In the genomic region with DNA sequence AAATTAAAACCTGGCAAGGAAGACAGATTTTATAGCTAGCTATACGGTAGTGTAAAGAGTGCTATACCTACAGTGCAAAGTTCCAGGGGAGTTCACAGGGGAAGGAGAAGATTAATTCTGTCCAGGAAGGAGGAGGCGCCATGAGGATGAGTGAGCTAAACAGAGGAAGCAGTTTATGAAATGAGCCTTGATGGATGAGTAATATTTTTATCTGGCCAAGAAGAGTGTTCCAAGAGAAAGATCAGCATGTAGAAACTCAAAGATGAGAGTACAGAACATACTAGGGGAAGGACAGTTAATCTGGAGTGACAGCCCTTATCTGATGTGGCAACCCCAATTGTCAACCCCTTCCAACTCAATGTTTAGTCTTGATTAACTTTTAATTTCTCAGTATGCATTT, we compare ENCODE assay signal across 18 cellular contexts. TPM values are rescaled to one million over a fixed set of nuclear protein-coding genes. Genes with fewer than 3 reads are reported as not detected.
A peak's percentile ranks its signal among the peaks of the same experiment; 100 is the strongest.
DNase-seq lines count a peak whose midpoint lies in the region; ATAC-seq, FAIRE-seq and TF ChIP-seq lines count a peak whose summit lies in the region.
"Had no signal": no experiment of that assay in that cellular context is flagged by ENCODE, and none has a peak within 500 bp of the region (broad histone marks: within the 10 kb centered on the region; RNA-seq: fewer than 3 reads in every experiment).

No MANE protein-coding gene starts in this region.

- no peak overlapping the region for H3K27ac Mint-ChIP-seq in Caco-2 (ENCODE audit: unreplicated experiment)
- H3K27ac Mint-ChIP-seq: IgD-negative memory B cell had no signal

- TF ChIP-seq CTCF in IMR-90 (conservative IDR thresholded peaks at IDR 0.05; ENCODE audit: low read depth, low read length): no peak
- no peak for TF ChIP-seq CTCF in endothelial cell of umbilical vein (IDR thresholded peaks at IDR 0.05; ENCODE audit: extremely low read depth in 1 of 2, insufficient read depth in 1 of 2, low read depth in 1 of 2, low read length in 2 of 2)
- no peak for TF ChIP-seq CTCF in Caco-2 (IDR thresholded peaks at IDR 0.05; ENCODE audit: insufficient read depth in 1 of 2, low read depth in 1 of 2, low read length in 1 of 2, severe bottlenecking in 1 of 2, unreplicated experiment in 1 of 2)

- H3K27me3 Mint-ChIP-seq in Caco-2 (ENCODE audit: insufficient read depth, unreplicated experiment): peaks cover 5% of the 10 kb centered on the region
- H3K27me3 Mint-ChIP-seq: IgD-negative memory B cell had no signal

- H3K36me3 ChIP-seq in IMR-90 (ENCODE audit: control insufficient read depth, insufficient read depth, low read length) (no peaks in the 10 kb centered on the region), endothelial cell of umbilical vein (ENCODE audit: control insufficient read depth in 2 of 2, extremely low read depth in 1 of 2, insufficient read depth in 2 of 2, low read length in 2 of 2) (no peaks in the 10 kb centered on the region), aorta (ENCODE audit: control insufficient read depth in 1 of 2, insufficient read depth in 2 of 2, low read length in 1 of 2) (no peaks in the 10 kb centered on the region), Caco-2 (ENCODE audit: control insufficient read depth, insufficient read depth, low read length) (no peaks in the 10 kb centered on the region)
- H3K36me3 ChIP-seq: BLaER1 treated with 17β-estradiol and CSF1 and Interleukin-3, amounts not matched to agents 10 nM and 100 nM; SJSA1 had no signal

- DNase-seq in IMR-90 (peak; percentile 12), endothelial cell of umbilical vein (ENCODE audit: low read depth, low spot score) (no peak), left colon (peak; percentile 28 to 34), aorta (no peak), Caco-2 (no peak), GM19239 (ENCODE audit: insufficient read length, low spot score) (no peak), NCI-H1436 treated with DMSO at 0.1 percent for 48 hours (lab: John Stamatoyannopoulos, UW) (no peak), head of caudate nucleus (no peak)
- DNase-seq: DMS153, MV-4-11, NCI-H2107, NCI-H69, PC-3 had no signal

- no peak overlapping the region for H2BK15ac ChIP-seq in IMR-90 (ENCODE audit: low read depth, low read length)

- no TSS peak for BruUV-seq in IMR-90 (replicated peaks; lab: Mats Ljungman, UMichigan)
- BruUV-seq in endothelial cell of umbilical vein (replicated peaks; lab: Mats Ljungman, UMichigan): no TSS peak
- no TSS peak for BruUV-seq in Caco-2 (replicated peaks; lab: Mats Ljungman, UMichigan)

- H2BK20ac ChIP-seq in IMR-90 (ENCODE audit: low read depth, low read length): no peak overlapping the region

- no peak overlapping the region for H4K8ac ChIP-seq in IMR-90 (ENCODE audit: low read depth in 2 of 2, low read length in 2 of 2)

- no peaks in the 10 kb centered on the region for H3K4me1 ChIP-seq in IMR-90 (ENCODE audit: control insufficient read depth, insufficient read depth, low read length)
- H3K4me1 ChIP-seq in endothelial cell of umbilical vein (ENCODE audit: control insufficient read depth, extremely low read depth, insufficient read depth, low read length): no peaks in the 10 kb centered on the region
- H3K4me1 ChIP-seq in aorta (ENCODE audit: control insufficient read depth in 1 of 2, insufficient read depth in 2 of 2, low read length in 2 of 2): no peaks in the 10 kb centered on the region
- no peaks in the 10 kb centered on the region for H3K4me1 ChIP-seq in Caco-2
- H3K4me1 ChIP-seq: SJSA1 had no signal

- no peaks in the 10 kb centered on the region for H3K9me3 ChIP-seq in IMR-90 (ENCODE audit: control insufficient read depth, insufficient read depth, low read length)
- no peaks in the 10 kb centered on the region for H3K9me3 ChIP-seq in endothelial cell of umbilical vein (replicated peaks; ENCODE audit: control insufficient read depth, insufficient read depth, low read length)
- H3K9me3 ChIP-seq in aorta (ENCODE audit: control insufficient read depth, low read length): no peaks in the 10 kb centered on the region
- H3K9me3 ChIP-seq in Caco-2: no peaks in the 10 kb centered on the region
- H3K9me3 ChIP-seq: SJSA1 had no signal

- H3K27ac ChIP-seq in IMR-90 (ENCODE audit: insufficient read depth, low read length) (no peak overlapping the region), endothelial cell of umbilical vein (ENCODE audit: insufficient read depth, low read depth, low read length) (no peak overlapping the region), aorta (ENCODE audit: low read depth in 1 of 2, low read length in 2 of 2) (no peak overlapping the region)
- H3K27ac ChIP-seq: BLaER1 treated with 17β-estradiol and CSF1 and Interleukin-3, amounts not matched to agents 10 nM and 100 nM; SJSA1 had no signal

- FAIRE-seq in endothelial cell of umbilical vein (lab: Jason Lieb, UNC): no peak
- no peak for FAIRE-seq in GM19239 (lab: Jason Lieb, UNC)
- FAIRE-seq: GM12891 had no signal

- no peak overlapping the region for H4K5ac ChIP-seq in IMR-90 (ENCODE audit: low read depth, low read length)

- H3K56ac ChIP-seq in IMR-90 (ENCODE audit: extremely low read depth, insufficient read depth, low read length): no peak overlapping the region

- 33% methylated on average over 1 of the region's 2 CpGs; no CpG with 5 or more reads in 1 of the 2 experiments for WGBS in IMR-90 (ENCODE audit: extremely low coverage in 2 of 2, insufficient read length in 1 of 2), 2 experiments
- WGBS in aorta, 2 donors: 73 to 75% methylated on average over 2 of the region's 2 CpGs

- H3K9me1 ChIP-seq in IMR-90 (ENCODE audit: insufficient read depth, low read length) (no peaks in the 10 kb centered on the region), endothelial cell of umbilical vein (replicated peaks; ENCODE audit: control insufficient read depth, extremely low read depth, insufficient read depth, low read length) (no peaks in the 10 kb centered on the region)

- no peaks in the 10 kb centered on the region for H3K36me3 Mint-ChIP-seq in Caco-2 (ENCODE audit: insufficient read depth, unreplicated experiment)
- H3K36me3 Mint-ChIP-seq: IgD-negative memory B cell had no signal

- CTCF ChIA-PET in IMR-90 (lab: Yijun Ruan, JAX) (no interaction called here), endothelial cell of umbilical vein (lab: Charles Lee) (no interaction called here), Caco-2 (lab: Charles Lee) (no interaction called here)

- POLR2A ChIA-PET in IMR-90 (lab: Charles Lee; ENCODE audit: unreplicated experiment) (no interaction called here), endothelial cell of umbilical vein (lab: Charles Lee) (no interaction called here), Caco-2 (lab: Charles Lee) (no interaction called here)

- no peaks in the 10 kb centered on the region for H3K79me1 ChIP-seq in IMR-90 (ENCODE audit: low read depth in 1 of 2, low read length in 2 of 2)

- H3K4ac ChIP-seq in IMR-90 (ENCODE audit: low read depth, low read length): no peak overlapping the region

- no peaks in the 10 kb centered on the region for H4K20me1 ChIP-seq in IMR-90 (ENCODE audit: insufficient read depth, low read length)
- no peaks in the 10 kb centered on the region for H4K20me1 ChIP-seq in endothelial cell of umbilical vein (replicated peaks; ENCODE audit: control insufficient read depth, extremely low read depth, insufficient read depth, low read length)
- H4K20me1 ChIP-seq: BLaER1 treated with 17β-estradiol and CSF1 and Interleukin-3, amounts not matched to agents 10 nM and 100 nM had no signal

- no peak overlapping the region for H4K91ac ChIP-seq in IMR-90 (ENCODE audit: insufficient read depth, low read depth, low read length)

- H3K9me3 Mint-ChIP-seq in Caco-2 (ENCODE audit: unreplicated experiment): no peaks in the 10 kb centered on the region
- H3K9me3 Mint-ChIP-seq: IgD-negative memory B cell had no signal

- no peak overlapping the region for H3K4me3 Mint-ChIP-seq in Caco-2 (ENCODE audit: unreplicated experiment)
- H3K4me3 Mint-ChIP-seq: IgD-negative memory B cell had no signal

- H3K79me2 ChIP-seq in endothelial cell of umbilical vein (ENCODE audit: control insufficient read depth, insufficient read depth, low read length): no peaks in the 10 kb centered on the region

- no peak overlapping the region for H3K23ac ChIP-seq in IMR-90 (ENCODE audit: low read depth, low read length)

- no peaks in the 10 kb centered on the region for H3K4me1 Mint-ChIP-seq in Caco-2 (ENCODE audit: low read depth, unreplicated experiment)
- H3K4me1 Mint-ChIP-seq: IgD-negative memory B cell had no signal

- H3K18ac ChIP-seq in IMR-90 (ENCODE audit: low read depth, low read length): no peak overlapping the region

- no peak overlapping the region for H2AK9ac ChIP-seq in IMR-90 (replicated peaks; ENCODE audit: low read depth, low read length, poor library complexity)

- in situ Hi-C loops in IMR-90 (cut with MboI; ENCODE audit: low sequenced_read_pairs): no loop called here

- H3K27me3 ChIP-seq in IMR-90 (ENCODE audit: control insufficient read depth, insufficient read depth, low read length): no peaks in the 10 kb centered on the region
- no peaks in the 10 kb centered on the region for H3K27me3 ChIP-seq in endothelial cell of umbilical vein (ENCODE audit: control insufficient read depth in 2 of 2, insufficient read depth in 2 of 2, low read length in 2 of 2)
- no peaks in the 10 kb centered on the region for H3K27me3 ChIP-seq in aorta (ENCODE audit: control insufficient read depth in 1 of 2, insufficient read depth in 2 of 2, low read length in 1 of 2)
- no peaks in the 10 kb centered on the region for H3K27me3 ChIP-seq in Caco-2 (replicated peaks; ENCODE audit: control insufficient read depth, insufficient read depth, low read length)
- H3K27me3 ChIP-seq: BLaER1 treated with 17β-estradiol and CSF1 and Interleukin-3, amounts not matched to agents 10 nM and 100 nM had no signal

- intact Hi-C loops in IMR-90 (cut with micrococcal nuclease): no loop called here
- intact Hi-C loops in endothelial cell of umbilical vein (cut with micrococcal nuclease): no loop called here
- intact Hi-C loops in left colon (cut with DNase I, micrococcal nuclease): no loop called here
- intact Hi-C loops in aorta (cut with DNase I): no loop called here
- intact Hi-C loops in Caco-2 (cut with micrococcal nuclease; ENCODE audit: unreplicated experiment): no loop called here
- intact Hi-C loops in head of caudate nucleus (cut with DNase I): no loop called here

- dilution Hi-C loops in IMR-90 (cut with HindIII; ENCODE audit: low sequenced_read_pairs, unreplicated experiment) (no loop called here), endothelial cell of umbilical vein (cut with MboI; ENCODE audit: extremely low pct_ligation_motif_present, low sequenced_read_pairs) (no loop called here)

- no peak overlapping the region for H2BK5ac ChIP-seq in IMR-90 (ENCODE audit: low read depth, low read length, poor library complexity, severe bottlenecking)

- no peak overlapping the region for H3K9ac ChIP-seq in IMR-90 (ENCODE audit: low read depth, low read length)
- H3K9ac ChIP-seq in endothelial cell of umbilical vein (replicated peaks; ENCODE audit: extremely low read depth, insufficient read depth, low read length): no peak overlapping the region
- H3K9ac ChIP-seq: BLaER1 treated with 17β-estradiol and CSF1 and Interleukin-3, amounts not matched to agents 10 nM and 100 nM had no signal

- H2AK5ac ChIP-seq in IMR-90 (ENCODE audit: low read depth, low read length): no peak overlapping the region

- ATAC-seq in IMR-90 (ENCODE audit: low read depth) (no peak), left colon (peak; percentile 100), aorta (ENCODE audit: low FRiP score) (peak; percentile 38)
- ATAC-seq: PC-3 had no signal

- no peak overlapping the region for H2AFZ ChIP-seq in IMR-90 (replicated peaks; ENCODE audit: low read length, poor library complexity)
- no peak overlapping the region for H2AFZ ChIP-seq in endothelial cell of umbilical vein (ENCODE audit: low read depth, low read length)

- no peak overlapping the region for H3K14ac ChIP-seq in IMR-90 (replicated peaks; ENCODE audit: low read depth, low read length)

- no peak for TF ChIP-seq RAD21 in IMR-90 (IDR thresholded peaks at IDR 0.05; ENCODE audit: low read length)

- H2BK120ac ChIP-seq in IMR-90 (ENCODE audit: low read depth, low read length): no peak overlapping the region

- H3K4me2 ChIP-seq in IMR-90 (ENCODE audit: low read depth, low read length) (no peak overlapping the region), endothelial cell of umbilical vein (ENCODE audit: insufficient read depth, low read length) (no peak overlapping the region)

- H3K4me3 ChIP-seq in IMR-90 (ENCODE audit: insufficient read depth, low read depth, low read length) (no peak overlapping the region), endothelial cell of umbilical vein (replicated peaks in 1 of 3; ENCODE audit: insufficient read depth in 1 of 3, low read depth in 1 of 3, low read length in 3 of 3) (no peak overlapping the region), aorta (ENCODE audit: low read length in 2 of 2) (no peak overlapping the region), Caco-2 (ENCODE audit: low read depth, low read length) (no peak overlapping the region)
- H3K4me3 ChIP-seq: BLaER1 treated with 17β-estradiol and CSF1 and Interleukin-3, amounts not matched to agents 10 nM and 100 nM; SJSA1 had no signal

- TF ChIP-seq POLR2A in IMR-90 (IDR thresholded peaks at IDR 0.05; ENCODE audit: low read depth, low read length): no peak
- TF ChIP-seq POLR2A in endothelial cell of umbilical vein (IDR thresholded peaks at IDR 0.05; ENCODE audit: low read depth, low read length): no peak

RNA-seq across cellular contexts. Expression of a gene that starts 54.8 kb away (rescaled TPM):
- total RNA-seq in IMR-90 (2012; rRNA removed): not detected in 2 replicates
- polyA plus RNA-seq in IMR-90 (2012; rRNA removed): not detected in 2 replicates
- polyA plus RNA-seq in IMR-90 (2012; cell fraction: cytosol; rRNA removed): not detected in 2 replicates
- not detected in 2 replicates for polyA plus RNA-seq in IMR-90 (2012; cell fraction: nucleus; rRNA removed; ENCODE audit: low replicate concordance)
- total RNA-seq in endothelial cell of umbilical vein: not detected in 2 replicates
- not detected in 2 replicates for polyA plus RNA-seq in endothelial cell of umbilical vein
- 0.01 TPM in 1 of 2 replicates, not detected in the other for polyA plus RNA-seq in endothelial cell of umbilical vein (2011; cell fraction: cytosol; rRNA removed)
- polyA plus RNA-seq in endothelial cell of umbilical vein (2011; cell fraction: nucleus; rRNA removed): not detected in 2 replicates
- polyA plus RNA-seq in endothelial cell of umbilical vein (2012): 0.17 TPM in 1 of 2 replicates, not detected in the other
- not detected in 2 replicates for polyA minus RNA-seq in endothelial cell of umbilical vein
- polyA minus RNA-seq in endothelial cell of umbilical vein (2011; cell fraction: cytosol; rRNA and poly(A)+ RNA removed): not detected
- polyA minus RNA-seq in endothelial cell of umbilical vein (2011; cell fraction: nucleus; rRNA and poly(A)+ RNA removed): not detected in 2 replicates
- not detected for total RNA-seq in left colon
- not detected for total RNA-seq in aorta
- under 1 TPM in 1 of 2 donors, not detected in 1; 0.10 TPM for polyA plus RNA-seq in aorta
- not detected in 2 replicates for total RNA-seq in Caco-2 (2022)
- total RNA-seq: LHCN-M2, PC-3, SJSA1 had no signal
- polyA plus RNA-seq: IgD-negative memory B cell had no signal

Comparison
In these comparisons a context has a peak if more than half of its experiments do, and no peak if none do; other contexts are left out.
1. DNase-seq: peak in IMR-90 (single experiment) and left colon (2 of 2); none in endothelial cell of umbilical vein (single experiment), aorta (0 of 2), Caco-2 (0 of 2), GM19239 (single experiment), NCI-H1436 treated with DMSO at 0.1 percent for 48 hours (single experiment) and head of caudate nucleus (0 of 42).